ENCODE assay signal across 9 cellular contexts in genomic region chr10:125006921-125007391, GRCh38.
DNase-seq lines count a peak whose midpoint lies in the region; TF ChIP-seq lines count a peak whose summit lies in the region.
"Had no signal": no experiment of that assay in that cellular context is flagged by ENCODE, and none has a peak within 500 bp of the region (broad histone marks: within the 10 kb centered on the region; RNA-seq: fewer than 3 reads in every experiment).

No MANE protein-coding gene starts in this region.

- no peaks in the 10 kb centered on the region for H3K9me3 ChIP-seq in neutrophil
- H3K9me3 ChIP-seq in HAP-1, result no peaks in the 10 kb centered on the region
- H3K9me3 ChIP-seq: BLaER1 treated with 17β-estradiol and CSF1 and Interleukin-3, amounts not matched to agents 10 nM and 100 nM had no signal

- in situ Hi-C loops in HAP-1 (cut with MboI; ENCODE audit: low sequenced_read_pairs), result no loop called here

- H3K4me3 ChIP-seq in neutrophil (ENCODE audit: low read depth in 1 of 2, low read length in 1 of 2) (no peak overlapping the region), HAP-1 (no peak overlapping the region)
- H3K4me3 ChIP-seq: BLaER1 treated with 17β-estradiol and CSF1 and Interleukin-3, amounts not matched to agents 10 nM and 100 nM had no signal

- DNase-seq in AG08395 (ENCODE audit: low spot score) (peak; percentile 95), NCI-H2196 treated with DMSO at 0.1 percent for 48 hours (lab: John Stamatoyannopoulos, UW; ENCODE audit: unreplicated experiment) (peak; percentile 13), fibroblast of the conjunctiva (ENCODE audit: low read depth) (peak; percentile 83), SK-N-DZ (ENCODE audit: low spot score) (no peak), HAP-1 (ENCODE audit: low spot score in 2 of 2) (no peak), A172 (ENCODE audit: low spot score) (no peak)
- DNase-seq in activated T-cell treated with anti-CD3 and anti-CD28 coated beads, Interleukin-2, amount 50 U/mL, for 1 hour, result no peak

- TF ChIP-seq CTCF in neutrophil (IDR thresholded peaks at IDR 0.05), result no peak

- H3K27ac ChIP-seq in neutrophil, result peak overlapping the region; percentile 88
- H3K27ac ChIP-seq: BLaER1 treated with 17β-estradiol and CSF1 and Interleukin-3, amounts not matched to agents 10 nM and 100 nM had no signal

- H3K4me1 ChIP-seq in neutrophil (ENCODE audit: control insufficient read depth in 1 of 2, insufficient read depth in 1 of 2, low read depth in 1 of 2, low read length in 1 of 2), result peaks cover 20 to 25% of the 10 kb centered on the region in 2 experiments
- no peaks in the 10 kb centered on the region for H3K4me1 ChIP-seq in HAP-1

- H3K27me3 ChIP-seq in neutrophil, result no peaks in the 10 kb centered on the region
- no peaks in the 10 kb centered on the region for H3K27me3 ChIP-seq in HAP-1 (ENCODE audit: low read depth)
- H3K27me3 ChIP-seq: BLaER1 treated with 17β-estradiol and CSF1 and Interleukin-3, amounts not matched to agents 10 nM and 100 nM had no signal

- H3K36me3 ChIP-seq in neutrophil (peaks cover 56% of the 10 kb centered on the region), HAP-1 (replicated peaks) (peaks cover 9% of the 10 kb centered on the region; the same call in 1 of the 2 replicates)

Comparison
In these comparisons a context has a peak if more than half of its experiments do, and no peak if none do; other contexts are left out.
1. DNase-seq: peak in AG08395 (single experiment), NCI-H2196 treated with DMSO at 0.1 percent for 48 hours (single experiment) and fibroblast of the conjunctiva (single experiment); none in SK-N-DZ (single experiment), HAP-1 (0 of 2), A172 (single experiment) and activated T-cell treated with anti-CD3 and anti-CD28 coated beads, Interleukin-2, amount 50 U/mL, for 1 hour (single experiment).